Comparison of ENCODE assay signal across 10 cellular contexts in genomic region chr1:196309386-196309785, GRCh38.
DNase-seq lines count a peak whose midpoint lies in the region; ATAC-seq, FAIRE-seq and TF ChIP-seq lines count a peak whose summit lies in the region.
"Had no signal": no experiment of that assay in that cellular context is flagged by ENCODE, and none has a peak within 500 bp of the region (broad histone marks: within the 10 kb centered on the region; RNA-seq: fewer than 3 reads in every experiment).

No MANE protein-coding gene starts in this region.

- H3F3A ChIP-seq in PC-9 (ENCODE audit: insufficient read depth, low read depth), result no peaks in the 10 kb centered on the region

- no peak for FAIRE-seq in GM19239 (lab: Jason Lieb, UNC)

- POLR2A ChIA-PET in PC-9 (lab: Charles Lee; ENCODE audit: unreplicated experiment), result no interaction called here

- H2AFZ ChIP-seq in PC-9, result peak overlapping the region; percentile 55; the same call in 1 of the 2 replicates

- DNase-seq in DMS53 treated with DMSO at 0.1 percent for 48 hours (lab: John Stamatoyannopoulos, UW; ENCODE audit: unreplicated experiment), result peak; percentile 41
- DNase-seq in PC-9, result no peak
- DNase-seq in glomerular visceral epithelial cell (ENCODE audit: extremely low spot score), result peak; percentile 14
- no peak for DNase-seq in T-helper 1 cell
- DNase-seq in activated naive CD4-positive, alpha-beta T cell treated with anti-CD3 and anti-CD28 coated beads, Interleukin-2, amount 50 U/mL, for 16 hours, result no peak
- no peak for DNase-seq in posterior cingulate gyrus
- no peak for DNase-seq in GM19239 (ENCODE audit: insufficient read length, low spot score)
- DNase-seq: GOT3 had no signal

- no peak overlapping the region for H3K27ac ChIP-seq in PC-9
- H3K27ac ChIP-seq: neutrophil had no signal

- H3K4me3 ChIP-seq in PC-9, result no peak overlapping the region

- H3K4me2 ChIP-seq in PC-9, result no peak overlapping the region

- no TSS peak for BruUV-seq in PC-9 (replicated peaks; lab: Mats Ljungman, UMichigan)

- H4K20me1 ChIP-seq in PC-9 (ENCODE audit: insufficient read depth), result no peaks in the 10 kb centered on the region

- no peaks in the 10 kb centered on the region; the same call in 1 of the 2 replicates for H3K9me3 ChIP-seq in PC-9 (ENCODE audit: insufficient read depth, low read depth)
- H3K9me3 ChIP-seq: neutrophil had no signal

- intact Hi-C loops in PC-9 (cut with micrococcal nuclease; ENCODE audit: unreplicated experiment) (loop anchor here (2.0 kb wide), 1 partner anchor 161 kb away; no protein-coding TSS in a partner anchor), posterior cingulate gyrus (cut with DNase I) (loop anchor here (10.0 kb wide), 1 partner anchor 165 kb away; no protein-coding TSS in a partner anchor)

- peaks cover 7% of the 10 kb centered on the region; the same call in 1 of the 2 replicates for H3K4me1 ChIP-seq in PC-9 (replicated peaks; ENCODE audit: insufficient read depth)

- no peaks in the 10 kb centered on the region for H3K9me2 ChIP-seq in PC-9 (ENCODE audit: insufficient read depth)

- CTCF ChIA-PET in PC-9 (lab: Charles Lee), result no interaction called here

- ATAC-seq in HG03280 (IDR thresholded peaks at IDR 0.05; ENCODE audit: unreplicated experiment), result peak; percentile 54

- no peaks in the 10 kb centered on the region for H3K79me2 ChIP-seq in PC-9 (ENCODE audit: low read depth)

- no peaks in the 10 kb centered on the region for H3K36me3 ChIP-seq in PC-9 (ENCODE audit: low read depth)
- H3K36me3 ChIP-seq: neutrophil had no signal

- no peaks in the 10 kb centered on the region for H3K27me3 ChIP-seq in PC-9 (ENCODE audit: insufficient read depth, low read depth)
- H3K27me3 ChIP-seq: neutrophil had no signal

- TF ChIP-seq CTCF in PC-9 (conservative IDR thresholded peaks at IDR 0.05), result peak; percentile 54

Comparison
In these comparisons a context has a peak if more than half of its experiments do, and no peak if none do; other contexts are left out.
1. DNase-seq: peak in DMS53 treated with DMSO at 0.1 percent for 48 hours (single experiment) and glomerular visceral epithelial cell (single experiment); none in PC-9 (0 of 2), T-helper 1 cell (0 of 5), activated naive CD4-positive, alpha-beta T cell treated with anti-CD3 and anti-CD28 coated beads, Interleukin-2, amount 50 U/mL, for 16 hours (single experiment), posterior cingulate gyrus (0 of 10) and GM19239 (single experiment).